ENCODE assay signal across 8 cellular contexts in the genomic region with DNA sequence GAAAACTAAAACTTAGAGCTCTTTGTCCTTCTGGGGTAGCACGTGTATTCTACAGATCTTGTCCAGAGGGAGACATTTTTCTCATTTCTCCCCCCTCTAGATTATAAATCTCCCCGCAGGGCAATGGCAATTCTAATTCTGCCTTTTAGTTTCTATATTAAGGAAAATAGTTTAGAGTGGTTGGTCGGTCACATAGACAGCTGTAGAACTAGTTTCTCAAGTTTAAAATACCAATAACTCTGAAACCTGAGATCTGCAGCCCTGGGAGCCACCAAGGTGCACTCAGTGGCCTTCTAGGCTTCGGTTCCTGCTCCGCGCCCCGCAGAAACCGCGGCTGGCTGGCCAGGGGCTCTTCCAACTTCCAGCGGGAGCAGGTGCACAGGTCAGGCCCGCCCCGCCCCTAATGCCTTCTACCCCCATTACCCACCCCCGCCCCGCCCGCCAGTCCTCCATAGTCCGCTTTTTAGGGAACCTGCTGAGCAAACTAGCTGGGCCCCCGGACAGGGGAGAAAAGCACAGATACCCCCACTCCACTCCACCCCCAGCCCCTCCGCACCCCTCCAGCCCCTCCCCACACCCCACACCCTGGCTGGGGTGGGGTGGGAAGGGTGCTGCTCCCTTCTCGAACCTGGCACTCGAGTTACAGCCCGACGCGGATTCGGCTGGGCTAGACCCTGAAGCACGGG. TPM values are rescaled to one million over a fixed set of nuclear protein-coding genes. Genes with fewer than 3 reads are reported as not detected.
A peak's percentile ranks its signal among the peaks of the same experiment; 100 is the strongest.
DNase-seq lines count a peak whose midpoint lies in the region; ATAC-seq and TF ChIP-seq lines count a peak whose summit lies in the region.

No MANE protein-coding gene starts in this region.

- TF ChIP-seq CTCF in AG04449 (IDR thresholded peaks at IDR 0.05; ENCODE audit: insufficient read depth, low read length, missing control alignments): no peak

- DNase-seq in AG04449 (ENCODE audit: low read depth, low spot score) (no peak), NCI-H1105 (lab: John Stamatoyannopoulos, UW) (peak; percentile 48), activated gamma-delta T cell treated with Interleukin-2 at 50 U/mL for 16 hours (peak; percentile 4), right cardiac atrium (peak; percentile 16 to 62 (median 54)), H4 (ENCODE audit: low spot score) (no peak)

- CTCF ChIA-PET in AG04449 (lab: Yijun Ruan, JAX): interaction anchor here (0.8 kb wide), 2 partner anchors 165 to 436 kb away, joined by 3 read pairs; no protein-coding TSS in a partner anchor

- peak overlapping the region; percentile 96 for H3K27ac ChIP-seq in right cardiac atrium (ENCODE audit: low read length)

- H3K4me1 ChIP-seq in right cardiac atrium (ENCODE audit: control insufficient read depth, insufficient read depth, low read length): peaks cover 2% of the 10 kb centered on the region
- H3K4me1 ChIP-seq in skeletal muscle satellite cell (ENCODE audit: control insufficient read depth, insufficient read depth, low read length): peaks cover 4% of the 10 kb centered on the region

- intact Hi-C loops in right cardiac atrium (cut with DNase I): loop anchor here in 1 of 4 donors (10.0 kb wide), 1 partner anchor 62 kb away; the partner anchor contains the start of gene SLFN12

- no peaks in the 10 kb centered on the region for H3K36me3 ChIP-seq in skeletal muscle satellite cell (ENCODE audit: insufficient read depth, low read length)

- H3K9me3 ChIP-seq in right cardiac atrium (ENCODE audit: control insufficient read depth, low read length): no peaks in the 10 kb centered on the region
- no peaks in the 10 kb centered on the region for H3K9me3 ChIP-seq in skeletal muscle satellite cell (replicated peaks; ENCODE audit: low read length)

- POLR2A ChIA-PET in AG04449 (lab: Yijun Ruan, JAX): interaction anchor here (0.6 to 2.1 kb wide), 16 partner anchors 9 to 1138 kb away, joined by 3 to 20 read pairs (median 3); partner anchors contain the start of genes PEX12, RASL10B, SLFN12 and SLFN13

- H3K4me3 ChIP-seq in AG04449 (ENCODE audit: low read depth, low read length) (peak overlapping the region; percentile 92), right cardiac atrium (ENCODE audit: low read length) (peak overlapping the region; percentile 96), skeletal muscle satellite cell (ENCODE audit: low read length) (peak overlapping the region; percentile 74)

- WGBS in right cardiac atrium: under 1% methylated on average over 25 of the region's 25 CpGs

- H3K9ac ChIP-seq in skeletal muscle satellite cell (ENCODE audit: low read depth, low read length): peak overlapping the region; percentile 88

- peak; percentile 2 for ATAC-seq in GM18907 (IDR thresholded peaks at IDR 0.05; ENCODE audit: unreplicated experiment)
- peak; percentile 35 to 36 for ATAC-seq in right cardiac atrium
- no peak for ATAC-seq in GM19467 (IDR thresholded peaks at IDR 0.05; ENCODE audit: unreplicated experiment)

- H3K27me3 ChIP-seq in right cardiac atrium (ENCODE audit: control insufficient read depth, insufficient read depth) (no peaks in the 10 kb centered on the region), skeletal muscle satellite cell (ENCODE audit: control insufficient read depth, insufficient read depth, low read length) (no peaks in the 10 kb centered on the region)

- H3K4me2 ChIP-seq in skeletal muscle satellite cell (ENCODE audit: low read length): peak overlapping the region; percentile 83

RNA-seq across cellular contexts. Expression of gene SLFN11, which starts 0.4 kb away (rescaled TPM):
- total RNA-seq in right cardiac atrium: 10 to 100 TPM; 12.0 to 21.5 (median 19.0) TPM
- 9.2 TPM for polyA plus RNA-seq in right cardiac atrium
- 77.1 and 97.1 TPM in 2 replicates for total RNA-seq in skeletal muscle satellite cell (2012; rRNA removed)
- total RNA-seq in H4 (2014; rRNA removed; shearing (Covaris generic)): 37.0 and 47.6 TPM in 2 replicates

RNA-seq across cellular contexts. Expression of gene SLFN12, which starts 59.3 kb away (rescaled TPM):
- total RNA-seq in right cardiac atrium: 1 to 10 TPM; 3.6 to 6.0 (median 4.9) TPM
- polyA plus RNA-seq in right cardiac atrium: 2.1 TPM
- total RNA-seq in skeletal muscle satellite cell (2012; rRNA removed): 17.0 and 18.3 TPM in 2 replicates
- total RNA-seq in H4 (2014; rRNA removed; shearing (Covaris generic)): 17.4 and 19.8 TPM in 2 replicates

Comparison
In these comparisons a context has a peak if more than half of its experiments do, and no peak if none do; other contexts are left out.
1. DNase-seq: peak in NCI-H1105 (single experiment), activated gamma-delta T cell treated with Interleukin-2 at 50 U/mL for 16 hours (single experiment) and right cardiac atrium (3 of 3); none in AG04449 (single experiment) and H4 (single experiment).
2. Peak in every context shown above with its lines, with median percentiles within 50 percentile points of each other: H3K4me3 ChIP-seq.